ENCODE assay signal across 2 cellular contexts in the genomic region with DNA sequence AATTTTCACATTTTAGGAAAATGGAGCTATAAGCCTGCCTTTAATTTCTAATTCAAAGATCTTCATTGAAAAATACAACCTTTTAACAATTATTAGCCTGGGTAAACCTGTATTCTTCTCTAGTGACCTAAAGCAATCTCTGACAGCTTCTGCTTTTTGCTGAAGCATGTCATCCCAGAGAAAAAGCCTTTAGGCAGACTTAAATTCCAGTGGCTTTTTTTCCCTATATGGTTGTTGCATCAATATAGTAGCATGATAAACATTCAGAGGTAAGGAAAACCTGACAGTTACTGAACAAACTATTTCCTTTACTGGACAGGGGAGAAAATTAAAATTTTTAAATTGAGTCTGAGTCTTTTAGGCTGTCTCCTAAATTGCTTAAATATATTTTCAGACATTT.
TF ChIP-seq lines count a peak whose summit lies in the region.

No MANE protein-coding gene starts in this region.

TF ChIP-seq in SK-N-SH, 30 proteins besides CTCF, POLR2A, EP300 and RAD21 (continued from another document):
- TF ChIP-seq JUND (IDR thresholded peaks at IDR 0.05) (no peak), RCOR1 (IDR thresholded peaks at IDR 0.05; ENCODE audit: low read length) (no peak)

TF ChIP-seq in SK-N-SH treated with all-trans-retinoic acid at 6 μM for 48 hours, 23 proteins besides CTCF, POLR2A, EP300 and RAD21:
- TF ChIP-seq TSHZ2 (CRISPR knock-in tag; IDR thresholded peaks at IDR 0.05), result no peak
- TF ChIP-seq BACH2 (CRISPR knock-in tag; IDR thresholded peaks at IDR 0.05; ENCODE audit: borderline replicate concordance), result no peak
- no peak for TF ChIP-seq ZFP3 (CRISPR knock-in tag; IDR thresholded peaks at IDR 0.05)
- TF ChIP-seq, protein P1, sequence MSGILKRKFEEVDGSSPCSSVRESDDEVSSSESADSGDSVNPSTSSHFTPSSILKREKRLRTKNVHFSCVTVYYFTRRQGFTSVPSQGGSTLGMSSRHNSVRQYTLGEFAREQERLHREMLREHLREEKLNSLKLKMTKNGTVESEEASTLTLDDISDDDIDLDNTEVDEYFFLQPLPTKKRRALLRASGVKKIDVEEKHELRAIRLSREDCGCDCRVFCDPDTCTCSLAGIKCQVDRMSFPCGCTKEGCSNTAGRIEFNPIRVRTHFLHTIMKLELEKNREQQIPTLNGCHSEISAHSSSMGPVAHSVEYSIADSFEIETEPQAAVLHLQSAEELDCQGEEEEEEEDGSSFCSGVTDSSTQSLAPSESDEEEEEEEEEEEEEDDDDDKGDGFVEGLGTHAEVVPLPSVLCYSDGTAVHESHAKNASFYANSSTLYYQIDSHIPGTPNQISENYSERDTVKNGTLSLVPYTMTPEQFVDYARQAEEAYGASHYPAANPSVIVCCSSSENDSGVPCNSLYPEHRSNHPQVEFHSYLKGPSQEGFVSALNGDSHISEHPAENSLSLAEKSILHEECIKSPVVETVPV (CRISPR knock-in tag; IDR thresholded peaks at IDR 0.05), result no peak
- no peak for TF ChIP-seq POU6F1 (CRISPR knock-in tag; IDR thresholded peaks at IDR 0.05; ENCODE audit: borderline replicate concordance, low read depth)
- no peak for TF ChIP-seq SNAI2 (CRISPR knock-in tag; IDR thresholded peaks at IDR 0.05)
- TF ChIP-seq, protein P2, sequence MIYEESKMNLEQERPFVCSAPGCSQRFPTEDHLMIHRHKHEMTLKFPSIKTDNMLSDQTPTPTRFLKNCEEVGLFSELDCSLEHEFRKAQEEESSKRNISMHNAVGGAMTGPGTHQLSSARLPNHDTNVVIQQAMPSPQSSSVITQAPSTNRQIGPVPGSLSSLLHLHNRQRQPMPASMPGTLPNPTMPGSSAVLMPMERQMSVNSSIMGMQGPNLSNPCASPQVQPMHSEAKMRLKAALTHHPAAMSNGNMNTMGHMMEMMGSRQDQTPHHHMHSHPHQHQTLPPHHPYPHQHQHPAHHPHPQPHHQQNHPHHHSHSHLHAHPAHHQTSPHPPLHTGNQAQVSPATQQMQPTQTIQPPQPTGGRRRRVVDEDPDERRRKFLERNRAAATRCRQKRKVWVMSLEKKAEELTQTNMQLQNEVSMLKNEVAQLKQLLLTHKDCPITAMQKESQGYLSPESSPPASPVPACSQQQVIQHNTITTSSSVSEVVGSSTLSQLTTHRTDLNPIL (CRISPR knock-in tag; IDR thresholded peaks at IDR 0.05; ENCODE audit: low read depth), result no peak
- no peak for TF ChIP-seq TCF4 (CRISPR knock-in tag; IDR thresholded peaks at IDR 0.05; ENCODE audit: borderline replicate concordance)
- TF ChIP-seq, protein P3, sequence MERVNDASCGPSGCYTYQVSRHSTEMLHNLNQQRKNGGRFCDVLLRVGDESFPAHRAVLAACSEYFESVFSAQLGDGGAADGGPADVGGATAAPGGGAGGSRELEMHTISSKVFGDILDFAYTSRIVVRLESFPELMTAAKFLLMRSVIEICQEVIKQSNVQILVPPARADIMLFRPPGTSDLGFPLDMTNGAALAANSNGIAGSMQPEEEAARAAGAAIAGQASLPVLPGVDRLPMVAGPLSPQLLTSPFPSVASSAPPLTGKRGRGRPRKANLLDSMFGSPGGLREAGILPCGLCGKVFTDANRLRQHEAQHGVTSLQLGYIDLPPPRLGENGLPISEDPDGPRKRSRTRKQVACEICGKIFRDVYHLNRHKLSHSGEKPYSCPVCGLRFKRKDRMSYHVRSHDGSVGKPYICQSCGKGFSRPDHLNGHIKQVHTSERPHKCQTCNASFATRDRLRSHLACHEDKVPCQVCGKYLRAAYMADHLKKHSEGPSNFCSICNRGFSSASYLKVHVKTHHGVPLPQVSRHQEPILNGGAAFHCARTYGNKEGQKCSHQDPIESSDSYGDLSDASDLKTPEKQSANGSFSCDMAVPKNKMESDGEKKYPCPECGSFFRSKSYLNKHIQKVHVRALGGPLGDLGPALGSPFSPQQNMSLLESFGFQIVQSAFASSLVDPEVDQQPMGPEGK (CRISPR knock-in tag; IDR thresholded peaks at IDR 0.05; ENCODE audit: borderline replicate concordance), result no peak
- no peak for TF ChIP-seq ARNTL (CRISPR knock-in tag; IDR thresholded peaks at IDR 0.05; ENCODE audit: borderline replicate concordance, low read depth)
- no peak for TF ChIP-seq GLIS3 (CRISPR knock-in tag; IDR thresholded peaks at IDR 0.05)
